In genomic region chr6:127406722-127407121, GRCh38 we compare ENCODE assay signal across 1 cellular context. TPM values are rescaled to one million over a fixed set of nuclear protein-coding genes. Genes with fewer than 3 reads are reported as not detected.
"Had no signal": no experiment of that assay in that cellular context is flagged by ENCODE, and none has a peak within 500 bp of the region (broad histone marks: within the 10 kb centered on the region; RNA-seq: fewer than 3 reads in every experiment).

No MANE protein-coding gene starts in this region.

RNA-seq across cellular contexts. Expression of gene KIAA0408, which starts 52.5 kb away (rescaled TPM):
- total RNA-seq: pulmonary artery endothelial cell had no signal
